Comparison of ENCODE assay signal across 18 cellular contexts in genomic region chr15:80992436-80992835, GRCh38. TPM values are rescaled to one million over a fixed set of nuclear protein-coding genes. Genes with fewer than 3 reads are reported as not detected.
A peak's percentile ranks its signal among the peaks of the same experiment; 100 is the strongest.
DNase-seq lines count a peak whose midpoint lies in the region; ATAC-seq, FAIRE-seq and TF ChIP-seq lines count a peak whose summit lies in the region.
"Had no signal": no experiment of that assay in that cellular context is flagged by ENCODE, and none has a peak within 500 bp of the region (broad histone marks: within the 10 kb centered on the region; RNA-seq: fewer than 3 reads in every experiment).

No MANE protein-coding gene starts in this region.

- no peaks in the 10 kb centered on the region for H3K9me1 ChIP-seq in K562 (ENCODE audit: control insufficient read depth, insufficient read depth, low read length)

- H4K20me1 ChIP-seq in K562 (replicated peaks; ENCODE audit: control insufficient read depth, insufficient read depth, low read length), result peaks cover 7% of the 10 kb centered on the region; the same call in 1 of the 2 replicates

- 76% methylated on average over 1 of the region's 1 CpG for WGBS in K562 (ENCODE audit: insufficient coverage, low coverage, missing lambda C conversion rate)
- 83 to 95% methylated on average over 1 of the region's 1 CpG for WGBS in esophagus squamous epithelium, 2 donors

- FAIRE-seq in K562 (lab: Jason Lieb, UNC), result no peak
- FAIRE-seq: RCC 7860 had no signal

- H3K79me2 ChIP-seq in K562 (ENCODE audit: control insufficient read depth, insufficient read depth, low read length), result peaks cover 22% of the 10 kb centered on the region

- H3K27ac ChIP-seq in K562 (ENCODE audit: extremely low read depth, low read depth, low read length) (no peak overlapping the region), esophagus squamous epithelium (peak overlapping the region; percentile 7 to 95 (median 91)), gastrocnemius medialis (peak overlapping the region in 3 of 4 donors; percentile 30 to 87 (median 49))

- H3K4me3 ChIP-seq in K562 (no peak overlapping the region), esophagus squamous epithelium (no peak overlapping the region), gastrocnemius medialis (no peak overlapping the region)

- TF ChIP-seq CTCF in K562 (IDR thresholded peaks at IDR 0.05 in 2 of 3, conservative IDR thresholded peaks at IDR 0.05 in 1 of 3; ENCODE audit: insufficient read depth in 2 of 3, low read depth in 1 of 3, low read length in 3 of 3) (no peak), esophagus squamous epithelium (IDR thresholded peaks at IDR 0.05) (no peak), gastrocnemius medialis (IDR thresholded peaks at IDR 0.05 in 4 of 5, conservative IDR thresholded peaks at IDR 0.05 in 1 of 5) (no peak)

- H2AFZ ChIP-seq in K562 (ENCODE audit: low read depth, low read length), result peak overlapping the region; percentile 87; the same call in 1 of the 2 replicates

- POLR2A ChIA-PET in K562 (lab: Yijun Ruan, JAX), result interaction anchor here (0.7 to 1.2 kb wide), 2 partner anchors 56 to 307 kb away, joined by 3 read pairs; no protein-coding TSS in a partner anchor

- no peak overlapping the region for H3K4me2 ChIP-seq in K562 (ENCODE audit: insufficient read depth, low read length)

- H3K9me3 ChIP-seq in K562 (replicated peaks; ENCODE audit: control insufficient read depth, insufficient read depth, low read depth, low read length) (no peaks in the 10 kb centered on the region), esophagus squamous epithelium (no peaks in the 10 kb centered on the region), gastrocnemius medialis (no peaks in the 10 kb centered on the region)
- H3K9me3 ChIP-seq: BE2C had no signal

- peaks cover 0 to 25% of the 10 kb centered on the region in 2 experiments; a peak in 4 of 5 replicates for H3K4me1 ChIP-seq in K562 (replicated peaks in 1 of 2; ENCODE audit: control insufficient read depth in 2 of 2, insufficient read depth in 2 of 2, low read length in 2 of 2)
- H3K4me1 ChIP-seq in esophagus squamous epithelium, result peaks cover 16 to 49% (median 32%) of the 10 kb centered on the region in 3 donors
- H3K4me1 ChIP-seq in gastrocnemius medialis, result peaks cover 26 to 37% of the 10 kb centered on the region in 2 donors
- H3K4me1 ChIP-seq: BE2C had no signal

- DNase-seq in NCI-H2171 treated with DMSO at 0.1 percent for 48 hours (lab: John Stamatoyannopoulos, UW), result peak; percentile 11
- no peak for DNase-seq in NCI-H2171 (lab: John Stamatoyannopoulos, UW)
- no peak for DNase-seq in K562 (ENCODE audit: extremely low read depth in 1 of 4, low spot score in 3 of 4)
- no peak for DNase-seq in esophagus squamous epithelium (lab: John Stamatoyannopoulos, UW)
- DNase-seq in gastrocnemius medialis, result no peak
- DNase-seq in 8988T, result no peak
- DNase-seq in NCI-H1417 treated with DMSO at 0.1 percent for 48 hours (lab: John Stamatoyannopoulos, UW), result no peak
- DNase-seq in H4 (ENCODE audit: low spot score), result no peak
- DNase-seq: BE2C; CD4-positive, CD25-positive, alpha-beta regulatory T cell; COR-L47; GF-D8; KG1; NCI-H187 treated with DMSO at 0.1 percent for 48 hours; NCI-H446 treated with DMSO at 0.1 percent for 48 hours; NCI-H69; Right ventricle myocardium superior had no signal

- H3K9ac ChIP-seq in K562 (ENCODE audit: insufficient read depth in 1 of 2, low read depth in 2 of 2, low read length in 2 of 2), result no peak overlapping the region

- ATAC-seq in K562, result no peak
- no peak for ATAC-seq in gastrocnemius medialis

- no TSS peak for BruUV-seq in K562 (replicated peaks; lab: Mats Ljungman, UMichigan)

- no peak for TF ChIP-seq RAD21 in K562 (CRISPR knock-in tag; conservative IDR thresholded peaks at IDR 0.05 in 1 of 2, IDR thresholded peaks at IDR 0.05 in 1 of 2)

- no peaks in the 10 kb centered on the region for H3K27me3 ChIP-seq in K562 (ENCODE audit: control insufficient read depth in 2 of 2, insufficient read depth in 2 of 2, low read length in 2 of 2)
- no peaks in the 10 kb centered on the region for H3K27me3 ChIP-seq in esophagus squamous epithelium
- no peaks in the 10 kb centered on the region for H3K27me3 ChIP-seq in gastrocnemius medialis
- H3K27me3 ChIP-seq: BE2C had no signal

- TF ChIP-seq EP300 in K562 (IDR thresholded peaks at IDR 0.05; ENCODE audit: low read length), result no peak

- H3K36me3 ChIP-seq in K562 (ENCODE audit: control insufficient read depth, insufficient read depth, low read length) (0 out of 3 replicates have a peak, but pooled peaks cover 4% of the 10 kb centered on the region), esophagus squamous epithelium (no peaks in the 10 kb centered on the region), gastrocnemius medialis (no peaks in the 10 kb centered on the region)
- H3K36me3 ChIP-seq: BE2C had no signal

- in situ Hi-C loops in K562 (cut with MboI) (no loop called here), gastrocnemius medialis (cut with MboI; ENCODE audit: low sequenced_read_pairs in 4 of 4) (loop anchor here in 3 of 4 donors (10.0 to 25.0 kb wide), 3 partner anchors 112 to 272 kb away; no protein-coding TSS in a partner anchor)

- CTCF ChIA-PET in K562 (lab: Yijun Ruan, JAX; ENCODE audit: low intra/inter-chr PET ratio), result no interaction called here

- intact Hi-C loops in K562 (cut with micrococcal nuclease) (no loop called here), esophagus squamous epithelium (cut with DNase I) (no loop called here), gastrocnemius medialis (cut with DNase I; ENCODE audit: low total_unique reads) (no loop called here)

- TF ChIP-seq POLR2A in K562 (conservative IDR thresholded peaks at IDR 0.05) (no peak), esophagus squamous epithelium (IDR thresholded peaks at IDR 0.05) (no peak), gastrocnemius medialis (IDR thresholded peaks at IDR 0.05) (no peak)

TF ChIP-seq in K562, 482 proteins besides CTCF, POLR2A, EP300 and RAD21 (continues in another document):
- no peak for TF ChIP-seq ZNF830 (CRISPR knock-in tag; IDR thresholded peaks at IDR 0.05)
- no peak for TF ChIP-seq ZBTB1 (CRISPR knock-in tag; IDR thresholded peaks at IDR 0.05; ENCODE audit: borderline replicate concordance, low read depth)
- TF ChIP-seq ZNF140 (CRISPR knock-in tag; IDR thresholded peaks at IDR 0.05), result no peak
- TF ChIP-seq PTRF (tag; IDR thresholded peaks at IDR 0.05), result no peak
- no peak for TF ChIP-seq ZNF395 (CRISPR knock-in tag; IDR thresholded peaks at IDR 0.05)
- TF ChIP-seq DACH1 (IDR thresholded peaks at IDR 0.05; ENCODE audit: partially characterized antibody), result no peak

RNA-seq across cellular contexts. Expression of gene MESD, which starts 2.8 kb away (rescaled TPM):
- 28.7 and 34.6 TPM in 2 replicates for total RNA-seq in K562 (2011; cell fraction: chromatin; rRNA removed; ENCODE audit: low replicate concordance)
- total RNA-seq in K562 (2011; cell fraction: nucleolus; rRNA removed), result 24.3 and 27.2 TPM in 2 replicates
- total RNA-seq in K562 (2011; cell fraction: nucleoplasm; rRNA removed), result 38.3 and 58.0 TPM in 2 replicates
- 22.8 and 26.5 TPM in 2 replicates for total RNA-seq in K562 (2014; rRNA removed)
- total RNA-seq in K562 (2014; rRNA removed; fragmentation: Illumina TruSeq; extraction: Trizol), result 28.2 and 31.4 TPM in 2 replicates
- total RNA-seq in K562 (2015; rRNA removed; fragmentation: Illumina TruSeq; extraction: Trizol), result 38.2 and 39.7 TPM in 2 replicates
- total RNA-seq in K562 (2021), result 23.9 and 24.1 TPM in 2 replicates
- polyA plus RNA-seq in K562 (2011; rRNA removed), result 11.5 and 20.0 TPM in 2 replicates
- polyA plus RNA-seq in K562 (2011; cell fraction: cytosol; rRNA removed), result 9.6 TPM in 2 replicates
- polyA plus RNA-seq in K562 (2011; cell fraction: nucleus; rRNA removed), result 11.6 and 12.9 TPM in 2 replicates
- polyA plus RNA-seq in K562 (2012), result 22.1 and 28.2 TPM in 2 replicates
- polyA plus RNA-seq in K562 (2014; fragmentation: Illumina TruSeq; extraction: Trizol), result 27.0 and 29.7 TPM in 2 replicates
- 10 to 100 TPM; 11.3 to 17.0 TPM for polyA plus RNA-seq in K562 (2014; fragmentation: Nextera tagmentation; extraction: Ambion mirVana)
- polyA plus RNA-seq in K562 (2014; rRNA removed), result 18.9 and 20.7 TPM in 2 replicates
- 15.6 and 22.3 TPM in 2 replicates for polyA minus RNA-seq in K562 (2011; rRNA and poly(A)+ RNA removed)
- polyA minus RNA-seq in K562 (2011; cell fraction: cytosol; rRNA and poly(A)+ RNA removed), result 12.6 and 14.6 TPM in 2 replicates
- polyA minus RNA-seq in K562 (2011; cell fraction: nucleus; rRNA and poly(A)+ RNA removed), result 10.2 and 15.2 TPM in 2 replicates
- total RNA-seq in esophagus squamous epithelium, result 10 to 100 TPM; 13.8 to 25.4 (median 19.1) TPM
- total RNA-seq in gastrocnemius medialis, result 1 to 10 TPM; 5.5 to 7.9 (median 6.6) TPM
- total RNA-seq in H4 (2014; rRNA removed; shearing (Covaris generic)), result 23.8 and 28.9 TPM in 2 replicates

RNA-seq across cellular contexts. Expression of gene TLNRD1, which starts 8.3 kb away (rescaled TPM):
- total RNA-seq in K562 (2011; cell fraction: chromatin; rRNA removed; ENCODE audit: low replicate concordance), result 7.4 and 16.8 TPM in 2 replicates
- total RNA-seq in K562 (2011; cell fraction: nucleolus; rRNA removed), result 17.1 and 29.2 TPM in 2 replicates
- 11.0 and 14.4 TPM in 2 replicates for total RNA-seq in K562 (2011; cell fraction: nucleoplasm; rRNA removed)
- total RNA-seq in K562 (2014; rRNA removed) (23.4 and 25.4 TPM in 2 replicates), K562 (2014; rRNA removed; fragmentation: Illumina TruSeq; extraction: Trizol) (4.3 and 4.8 TPM in 2 replicates), K562 (2015; rRNA removed; fragmentation: Illumina TruSeq; extraction: Trizol) (5.5 and 5.7 TPM in 2 replicates), K562 (2021) (26.7 and 33.1 TPM in 2 replicates), esophagus squamous epithelium (10 to 100 TPM; 17.2 to 57.8 (median 22.6) TPM), gastrocnemius medialis (1 to 10 TPM; 1.9 to 8.1 (median 3.3) TPM)
- polyA plus RNA-seq in K562 (2011; rRNA removed) (4.5 and 9.5 TPM in 2 replicates), K562 (2014; fragmentation: Illumina TruSeq; extraction: Trizol) (4.2 and 4.7 TPM in 2 replicates), K562 (2014; fragmentation: Nextera tagmentation; extraction: Ambion mirVana) (1 to 10 TPM; 1.1 to 1.9 TPM), K562 (2014; rRNA removed) (16.2 and 21.5 TPM in 2 replicates)
- 4.6 and 46.8 TPM in 2 replicates for polyA plus RNA-seq in K562 (2011; cell fraction: cytosol; rRNA removed)
- polyA plus RNA-seq in K562 (2011; cell fraction: nucleus; rRNA removed), result 3.1 and 13.4 TPM in 2 replicates
- 11.4 and 15.1 TPM in 2 replicates for polyA plus RNA-seq in K562 (2012)
- polyA minus RNA-seq in K562 (2011; rRNA and poly(A)+ RNA removed), result 1.9 and 7.4 TPM in 2 replicates
- polyA minus RNA-seq in K562 (2011; cell fraction: cytosol; rRNA and poly(A)+ RNA removed), result 10.8 and 23.4 TPM in 2 replicates
- polyA minus RNA-seq in K562 (2011; cell fraction: nucleus; rRNA and poly(A)+ RNA removed), result 8.1 and 17.0 TPM in 2 replicates
- 2.7 and 4.0 TPM in 2 replicates for total RNA-seq in H4 (2014; rRNA removed; shearing (Covaris generic))
